Comparison of ENCODE assay signal across 3 cellular contexts in genomic region chr16:18985254-18985653, GRCh38. TPM values are rescaled to one million over a fixed set of nuclear protein-coding genes. Genes with fewer than 3 reads are reported as not detected.
"Had no signal": no experiment of that assay in that cellular context is flagged by ENCODE, and none has a peak within 500 bp of the region (broad histone marks: within the 10 kb centered on the region; RNA-seq: fewer than 3 reads in every experiment).

No MANE protein-coding gene starts in this region.

RNA-seq across cellular contexts. Expression of gene TMC7, which starts 1.5 kb away (rescaled TPM):
- total RNA-seq: natural killer cell treated with Interleukin-12 subunit alpha and Interleukin-12 subunit beta and Interleukin-15 and Interleukin-18, amount 100 ng/mL, for 72 hours had no signal
- polyA plus RNA-seq: immature natural killer cell; naive thymus-derived CD4-positive, alpha-beta T cell had no signal
